Comparison of ENCODE assay signal across 24 cellular contexts in the genomic region with DNA sequence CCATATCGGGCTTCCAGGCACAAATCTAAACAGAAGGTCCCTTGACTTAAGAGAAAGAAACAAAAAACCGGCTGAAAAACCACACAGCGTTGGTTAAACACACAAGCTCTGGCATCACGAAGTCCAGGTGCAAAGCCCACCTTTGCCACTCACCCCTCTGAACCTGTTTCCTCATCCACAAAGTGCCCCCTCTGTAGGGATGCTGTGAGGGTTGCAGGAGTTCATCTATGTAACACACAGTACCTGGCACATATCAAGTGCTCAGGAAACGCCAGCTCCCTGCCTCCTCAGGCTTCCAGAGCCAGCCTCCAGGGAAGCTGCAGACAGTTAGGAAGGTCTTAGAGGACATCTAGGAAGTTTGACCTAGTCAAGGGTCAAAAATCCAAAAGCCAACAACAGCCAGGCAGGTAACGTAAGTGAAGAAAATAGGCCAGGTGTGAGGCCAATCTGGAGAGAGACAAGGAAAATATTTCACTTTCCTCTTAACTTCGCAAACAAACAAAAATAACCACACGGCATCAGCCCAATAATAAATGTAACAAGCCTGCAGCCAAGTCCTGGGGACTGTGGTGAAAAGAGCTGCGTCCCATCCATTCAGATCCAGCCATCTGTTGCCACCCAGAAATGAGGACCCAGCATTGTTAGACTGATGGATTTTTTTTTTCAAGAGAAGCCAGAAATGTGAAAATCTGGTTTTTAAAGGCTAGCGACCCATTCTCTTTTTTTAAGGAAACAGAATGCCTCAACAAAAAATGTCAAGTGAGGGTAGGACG. TPM values are rescaled to one million over a fixed set of nuclear protein-coding genes. Genes with fewer than 3 reads are reported as not detected.
"Had no signal": no experiment of that assay in that cellular context is flagged by ENCODE, and none has a peak within 500 bp of the region (broad histone marks: within the 10 kb centered on the region; RNA-seq: fewer than 3 reads in every experiment).

No MANE protein-coding gene starts in this region.

- H3K4me3 ChIP-seq: esophagus muscularis mucosa, sigmoid colon, spleen, testis, upper lobe of left lung had no signal

- H3K9ac ChIP-seq: parathyroid adenoma had no signal

- H2AFZ ChIP-seq: parathyroid adenoma had no signal

- H3K27ac Mint-ChIP-seq: activated CD4-positive, alpha-beta T cell treated with anti-CD3 and anti-CD28 coated beads, Interleukin-2, amount 10 ng/mL, durations not matched to agents 7 days and 5 days; activated CD8-positive, alpha-beta T cell treated with anti-CD3 and anti-CD28 coated beads, Interleukin-2, amount 10 ng/mL, durations not matched to agents 7 days and 5 days; activated naive CD4-positive, alpha-beta T cell treated with anti-CD3 and anti-CD28 coated beads, Interleukin-2, amount 50 U/mL, for 24 hours; stimulated activated memory B cell treated with anti-CD40 and anti-IgM and Interleukin-4, amounts not matched to agents 10 μg/mL and 1 μg/mL and 100 μg/mL, for 72 hours had no signal

- H3K9me3 ChIP-seq: esophagus muscularis mucosa, sigmoid colon, spleen, testis, upper lobe of left lung had no signal

- H3K4me3 Mint-ChIP-seq: activated CD4-positive, alpha-beta T cell treated with anti-CD3 and anti-CD28 coated beads, Interleukin-2, amount 10 ng/mL, durations not matched to agents 7 days and 5 days; activated CD8-positive, alpha-beta T cell treated with anti-CD3 and anti-CD28 coated beads, Interleukin-2, amount 10 ng/mL, durations not matched to agents 7 days and 5 days; activated naive CD4-positive, alpha-beta T cell treated with anti-CD3 and anti-CD28 coated beads, Interleukin-2, amount 50 U/mL, for 24 hours; dendritic cell treated with granulocyte-macrophage colony-stimulating factor and Interleukin-4, amounts not matched to agents 40 ng/mL and 50 ng/mL, for 4 days; naive B cell; stimulated activated memory B cell treated with anti-CD40 and anti-IgM and Interleukin-4, amounts not matched to agents 10 μg/mL and 1 μg/mL and 100 μg/mL, for 72 hours had no signal

- ATAC-seq: activated CD4-positive, CD25-positive, alpha-beta regulatory T cell treated with anti-CD3 and anti-CD28 coated beads, Interleukin-2, amount 50 U/mL, for 24 hours; activated CD8-positive, alpha-beta T cell treated with anti-CD3 and anti-CD28 coated beads, Interleukin-2, amount 10 ng/mL, durations not matched to agents 7 days and 5 days; left ventricle myocardium superior; stimulated activated memory B cell treated with anti-CD40 and anti-IgM and Interleukin-4, amounts not matched to agents 10 μg/mL and 1 μg/mL and 100 μg/mL, for 72 hours had no signal

- H3K4me1 Mint-ChIP-seq: activated naive CD4-positive, alpha-beta T cell treated with anti-CD3 and anti-CD28 coated beads, Interleukin-2, amount 50 U/mL, for 24 hours; stimulated activated memory B cell treated with anti-CD40 and anti-IgM and Interleukin-4, amounts not matched to agents 10 μg/mL and 1 μg/mL and 100 μg/mL, for 72 hours had no signal

- H3K9me3 Mint-ChIP-seq: activated CD4-positive, alpha-beta T cell treated with anti-CD3 and anti-CD28 coated beads, Interleukin-2, amount 10 ng/mL, durations not matched to agents 7 days and 5 days; activated naive CD4-positive, alpha-beta T cell treated with anti-CD3 and anti-CD28 coated beads, Interleukin-2, amount 50 U/mL, for 24 hours; dendritic cell treated with granulocyte-macrophage colony-stimulating factor and Interleukin-4, amounts not matched to agents 40 ng/mL and 50 ng/mL, for 4 days; naive B cell; stimulated activated memory B cell treated with anti-CD40 and anti-IgM and Interleukin-4, amounts not matched to agents 10 μg/mL and 1 μg/mL and 100 μg/mL, for 72 hours had no signal

- H3K27ac ChIP-seq: esophagus muscularis mucosa, parathyroid adenoma, sigmoid colon, spleen, testis, upper lobe of left lung had no signal

- H3K4me1 ChIP-seq: esophagus muscularis mucosa, parathyroid adenoma, sigmoid colon, testis had no signal

- H3K27me3 ChIP-seq: esophagus muscularis mucosa, sigmoid colon, spleen, testis, upper lobe of left lung had no signal

- H3K27me3 Mint-ChIP-seq: activated CD4-positive, alpha-beta T cell treated with anti-CD3 and anti-CD28 coated beads, Interleukin-2, amount 10 ng/mL, durations not matched to agents 7 days and 5 days; activated naive CD4-positive, alpha-beta T cell treated with anti-CD3 and anti-CD28 coated beads, Interleukin-2, amount 50 U/mL, for 24 hours; dendritic cell treated with granulocyte-macrophage colony-stimulating factor and Interleukin-4, amounts not matched to agents 40 ng/mL and 50 ng/mL, for 4 days; naive B cell had no signal

- FAIRE-seq: astrocyte, bronchial epithelial cell, endothelial cell of umbilical vein had no signal

- H3K79me2 ChIP-seq: parathyroid adenoma had no signal

- DNase-seq: activated CD4-positive, alpha-beta T cell treated with anti-CD3 and anti-CD28 coated beads, Interleukin-2, amount 10 ng/mL, durations not matched to agents 7 days and 5 days; activated CD8-positive, alpha-beta memory T cell treated with anti-CD3 and anti-CD28 coated beads, Interleukin-2, amount 50 U/mL, for 48 hours; activated CD8-positive, alpha-beta T cell treated with anti-CD3 and anti-CD28 coated beads, Interleukin-2, amount 10 ng/mL, durations not matched to agents 7 days and 5 days; activated effector memory CD4-positive, alpha-beta T cell treated with Interleukin-2 at 50 U/mL for 16 hours; activated T-cell treated with anti-CD3 and anti-CD28 coated beads, Interleukin-2, amount 50 U/mL, for 48 hours; effector CD8-positive, alpha-beta T cell; left ventricle myocardium superior; naive B cell; sigmoid colon; spleen; stimulated activated CD4-positive, alpha-beta T cell treated with anti-CD3 and anti-CD28 coated beads, Interleukin-4, amount 100 ng/mL, for 4 hours; testis; upper lobe of left lung had no signal

RNA-seq across cellular contexts. Expression of a gene that starts 17.2 kb away (rescaled TPM):
- total RNA-seq: activated CD4-positive, alpha-beta T cell treated with anti-CD3 and anti-CD28 coated beads, Interleukin-2, amount 10 ng/mL, durations not matched to agents 7 days and 5 days; activated CD8-positive, alpha-beta T cell treated with anti-CD3 and anti-CD28 coated beads, Interleukin-2, amount 10 ng/mL, durations not matched to agents 7 days and 5 days; astrocyte; bronchial epithelial cell; chondrocyte; endothelial cell of umbilical vein; esophagus muscularis mucosa; left ventricle myocardium superior; mononuclear cell; sigmoid colon; spleen; upper lobe of left lung had no signal
- polyA plus RNA-seq: endothelial cell of umbilical vein had no signal
